In genomic region chr11:93908689-93909088, GRCh38 we compare ENCODE assay signal across 14 cellular contexts. TPM values are rescaled to one million over a fixed set of nuclear protein-coding genes. Genes with fewer than 3 reads are reported as not detected.
DNase-seq lines count a peak whose midpoint lies in the region; ATAC-seq and TF ChIP-seq lines count a peak whose summit lies in the region.
"Had no signal": no experiment of that assay in that cellular context is flagged by ENCODE, and none has a peak within 500 bp of the region (broad histone marks: within the 10 kb centered on the region; RNA-seq: fewer than 3 reads in every experiment).

No MANE protein-coding gene starts in this region.

- no peaks in the 10 kb centered on the region for H3K27me3 ChIP-seq in osteoblast (ENCODE audit: insufficient read depth, low read length)
- H3K27me3 ChIP-seq: thyroid gland had no signal

- TF ChIP-seq CTCF in epithelial cell of esophagus (IDR thresholded peaks at IDR 0.05; ENCODE audit: insufficient read depth, low read depth, low read length, missing control alignments), result no peak
- no peak for TF ChIP-seq CTCF in osteoblast (IDR thresholded peaks at IDR 0.05; ENCODE audit: extremely low read depth, low read depth, low read length)

- H2AFZ ChIP-seq in osteoblast (ENCODE audit: low read length), result peak overlapping the region; percentile 0

- H3K27ac Mint-ChIP-seq in immature natural killer cell, result no peak overlapping the region
- H3K27ac Mint-ChIP-seq in activated CD8-positive, alpha-beta memory T cell treated with anti-CD3 and anti-CD28 coated beads, Interleukin-2, amount 10 ng/mL, durations not matched to agents 7 days and 5 days, result no peak overlapping the region
- H3K27ac Mint-ChIP-seq: T-cell had no signal

- no peak overlapping the region for H3K4me3 Mint-ChIP-seq in immature natural killer cell
- H3K4me3 Mint-ChIP-seq in activated CD8-positive, alpha-beta memory T cell treated with anti-CD3 and anti-CD28 coated beads, Interleukin-2, amount 10 ng/mL, durations not matched to agents 7 days and 5 days, result no peak overlapping the region
- H3K4me3 Mint-ChIP-seq: T-cell had no signal

- H4K20me1 ChIP-seq in osteoblast (ENCODE audit: insufficient read depth, low read length), result no peaks in the 10 kb centered on the region

- H3K4me2 ChIP-seq in osteoblast (ENCODE audit: insufficient read depth, low read length), result peak overlapping the region; percentile 15

- DNase-seq in EH (ENCODE audit: low read depth), result peak; percentile 96
- peak; percentile 45 for DNase-seq in RKO (ENCODE audit: low spot score)
- DNase-seq in epithelial cell of esophagus (ENCODE audit: low read depth), result peak; percentile 73
- peak; percentile 76 for DNase-seq in osteoblast (ENCODE audit: insufficient read length, low spot score, missing footprints)
- DNase-seq in immature natural killer cell, result no peak
- no peak for DNase-seq in activated CD8-positive, alpha-beta memory T cell treated with anti-CD3 and anti-CD28 coated beads, Interleukin-2, amount 10 ng/mL, durations not matched to agents 7 days and 5 days
- DNase-seq in NCI-H82 (lab: John Stamatoyannopoulos, UW), result no peak
- no peak for DNase-seq in effector CD8-positive, alpha-beta T cell (lab: John Stamatoyannopoulos, UW)
- DNase-seq: erythroblast, NCI-H1092 treated with DMSO at 0.1 percent for 48 hours, NCI-H748 treated with DMSO at 0.1 percent for 48 hours, T-cell, thyroid gland had no signal

- peaks cover 0 to 2% (median 0%) of the 10 kb centered on the region in 6 donors for H3K9me3 Mint-ChIP-seq in immature natural killer cell
- H3K9me3 Mint-ChIP-seq in activated CD8-positive, alpha-beta memory T cell treated with anti-CD3 and anti-CD28 coated beads, Interleukin-2, amount 10 ng/mL, durations not matched to agents 7 days and 5 days (ENCODE audit: low read depth), result no peaks in the 10 kb centered on the region
- H3K9me3 Mint-ChIP-seq: T-cell had no signal

- H3K27me3 Mint-ChIP-seq in immature natural killer cell (ENCODE audit: low read depth in 3 of 3), result peaks cover 0 to 8% (median 5%) of the 10 kb centered on the region in 3 donors
- peaks cover 6% of the 10 kb centered on the region for H3K27me3 Mint-ChIP-seq in activated CD8-positive, alpha-beta memory T cell treated with anti-CD3 and anti-CD28 coated beads, Interleukin-2, amount 10 ng/mL, durations not matched to agents 7 days and 5 days

- no peaks in the 10 kb centered on the region for H3K36me3 Mint-ChIP-seq in immature natural killer cell
- H3K36me3 Mint-ChIP-seq in activated CD8-positive, alpha-beta memory T cell treated with anti-CD3 and anti-CD28 coated beads, Interleukin-2, amount 10 ng/mL, durations not matched to agents 7 days and 5 days, result no peaks in the 10 kb centered on the region
- H3K36me3 Mint-ChIP-seq: T-cell had no signal

- no peak for ATAC-seq in activated CD8-positive, alpha-beta memory T cell treated with anti-CD3 and anti-CD28 coated beads, Interleukin-2, amount 10 ng/mL, durations not matched to agents 7 days and 5 days
- ATAC-seq: T-cell had no signal

- no peaks in the 10 kb centered on the region for H3K36me3 ChIP-seq in osteoblast (ENCODE audit: insufficient read depth, low read length)
- H3K36me3 ChIP-seq: thyroid gland had no signal

- H3K79me2 ChIP-seq in osteoblast (ENCODE audit: insufficient read depth, low read length), result no peaks in the 10 kb centered on the region

- H3K9me3 ChIP-seq in osteoblast (ENCODE audit: low read depth, low read length), result no peaks in the 10 kb centered on the region
- H3K9me3 ChIP-seq: thyroid gland had no signal

- peaks cover 13% of the 10 kb centered on the region for H3K4me1 ChIP-seq in osteoblast (ENCODE audit: insufficient read depth, low read length)
- H3K4me1 ChIP-seq: thyroid gland had no signal

- CTCF ChIA-PET in activated CD8-positive, alpha-beta memory T cell treated with anti-CD3 and anti-CD28 coated beads, Interleukin-2, amount 10 ng/mL, durations not matched to agents 7 days and 5 days (lab: Charles Lee), result interaction anchor here (1.7 kb wide), 1 partner anchor 13 kb away, joined by 4 read pairs; no protein-coding TSS in a partner anchor

- no peaks in the 10 kb centered on the region for H3K4me1 Mint-ChIP-seq in immature natural killer cell
- no peaks in the 10 kb centered on the region for H3K4me1 Mint-ChIP-seq in activated CD8-positive, alpha-beta memory T cell treated with anti-CD3 and anti-CD28 coated beads, Interleukin-2, amount 10 ng/mL, durations not matched to agents 7 days and 5 days
- H3K4me1 Mint-ChIP-seq: T-cell had no signal

- H3K4me3 ChIP-seq in epithelial cell of esophagus (ENCODE audit: low read length), result no peak overlapping the region
- H3K4me3 ChIP-seq in osteoblast (ENCODE audit: insufficient read depth, low read length), result no peak overlapping the region
- H3K4me3 ChIP-seq: thyroid gland had no signal

- H3K27ac ChIP-seq in osteoblast (ENCODE audit: low read depth, low read length), result peak overlapping the region; percentile 45
- H3K27ac ChIP-seq: thyroid gland had no signal

RNA-seq across cellular contexts. Expression of gene VSTM5, which starts 58.3 kb away (rescaled TPM):
- 0.36 and 1.5 TPM in 2 replicates for total RNA-seq in osteoblast
- not detected for polyA plus RNA-seq in immature natural killer cell
- not detected for total RNA-seq in activated CD8-positive, alpha-beta memory T cell treated with anti-CD3 and anti-CD28 coated beads, Interleukin-2, amount 10 ng/mL, durations not matched to agents 7 days and 5 days
- total RNA-seq: liver, T-cell had no signal

Comparison
In these comparisons a context has a peak if more than half of its experiments do, and no peak if none do; other contexts are left out.
1. DNase-seq: peak in EH (single experiment), RKO (single experiment), epithelial cell of esophagus (single experiment) and osteoblast (single experiment); none in immature natural killer cell (0 of 3), activated CD8-positive, alpha-beta memory T cell treated with anti-CD3 and anti-CD28 coated beads, Interleukin-2, amount 10 ng/mL, durations not matched to agents 7 days and 5 days (single experiment), NCI-H82 (single experiment) and effector CD8-positive, alpha-beta T cell (single experiment).